Comparison of ENCODE assay signal across 11 cellular contexts in the genomic region with DNA sequence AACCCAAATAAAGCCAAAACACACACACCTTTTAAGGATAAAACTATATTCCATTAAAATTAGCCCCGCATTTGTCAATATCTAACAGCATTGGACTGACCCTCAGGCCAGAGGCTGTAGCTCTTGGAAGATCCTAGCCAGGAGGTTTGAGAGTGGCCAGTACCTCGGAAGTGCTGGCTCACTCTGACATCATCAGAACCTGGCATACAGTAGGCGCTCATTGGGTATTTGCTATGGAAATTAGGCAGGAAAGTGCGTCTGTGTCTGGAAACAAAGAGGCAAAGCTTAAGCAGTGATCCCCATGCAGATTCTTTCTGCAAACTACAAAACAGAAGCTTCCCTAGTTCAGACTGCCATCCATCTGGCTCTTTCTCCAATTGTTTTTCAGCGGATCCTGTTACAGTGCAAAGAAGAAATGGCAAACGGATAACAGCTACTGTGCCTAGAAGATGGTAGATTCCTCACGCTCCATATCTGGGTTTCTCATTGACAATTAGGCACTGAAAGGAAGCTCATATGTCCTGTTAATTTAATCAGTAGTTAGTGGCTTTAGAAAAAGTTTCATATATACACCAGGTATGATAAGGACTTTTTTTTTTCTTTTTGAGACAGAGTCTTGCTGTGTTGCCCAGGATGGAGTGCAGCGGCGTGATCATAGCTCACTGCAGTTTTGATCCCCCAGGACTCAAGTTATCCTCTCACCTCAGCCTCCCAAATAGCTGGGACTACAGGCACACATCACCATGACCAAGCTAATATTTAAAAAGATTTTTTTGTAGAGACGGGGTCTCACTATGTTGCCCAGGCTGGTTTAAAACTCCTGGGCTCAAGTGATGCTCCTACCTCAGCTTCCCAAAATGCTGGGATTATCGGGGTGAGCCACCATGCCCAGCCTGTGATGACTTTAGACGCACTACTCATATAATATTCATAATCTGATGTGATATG. TPM values are rescaled to one million over a fixed set of nuclear protein-coding genes. Genes with fewer than 3 reads are reported as not detected.
DNase-seq lines count a peak whose midpoint lies in the region; ATAC-seq and TF ChIP-seq lines count a peak whose summit lies in the region.
"Had no signal": no experiment of that assay in that cellular context is flagged by ENCODE, and none has a peak within 500 bp of the region (broad histone marks: within the 10 kb centered on the region; RNA-seq: fewer than 3 reads in every experiment).

No MANE protein-coding gene starts in this region.

- H3K9me3 ChIP-seq in CD4-positive, alpha-beta T cell (ENCODE audit: control insufficient read depth, low read length) = no peaks in the 10 kb centered on the region
- H3K9me3 ChIP-seq: upper lobe of left lung had no signal

- DNase-seq in CD4-positive, alpha-beta T cell = no peak
- DNase-seq in HFF-Myc (ENCODE audit: extremely low read depth, low read depth) (no peak), naive B cell (no peak), GF-D8 (lab: John Stamatoyannopoulos, UW) (no peak), NCI-H524 (lab: John Stamatoyannopoulos, UW) (no peak), inferior parietal cortex (ENCODE audit: extremely low spot score) (no peak)
- DNase-seq in activated naive CD4-positive, alpha-beta T cell treated with anti-CD3 and anti-CD28 coated beads, Interleukin-2, amount 50 U/mL, for 72 hours (ENCODE audit: low spot score in 2 of 2) = no peak
- DNase-seq: NCI-H1092 treated with DMSO at 0.1 percent for 48 hours, NCI-H82, upper lobe of left lung had no signal

- H3K27me3 Mint-ChIP-seq in CD4-positive, alpha-beta T cell = no peaks in the 10 kb centered on the region
- peaks cover 22 to 30% (median 28%) of the 10 kb centered on the region in 3 donors for H3K27me3 Mint-ChIP-seq in naive B cell

- peak overlapping the region; percentile 87 for H3K4me3 ChIP-seq in HFF-Myc (replicated peaks; ENCODE audit: low read depth, low read length)

- peak overlapping the region; percentile 94 for H3K4me3 Mint-ChIP-seq in CD4-positive, alpha-beta T cell
- H3K4me3 Mint-ChIP-seq in naive B cell = peak overlapping the region in 5 of 8 donors; percentile 26 to 85 (median 62)

- H3K27me3 ChIP-seq in CD4-positive, alpha-beta T cell (ENCODE audit: control insufficient read depth, insufficient read depth, low read length) = no peaks in the 10 kb centered on the region

- no peaks in the 10 kb centered on the region for H3K9me3 Mint-ChIP-seq in CD4-positive, alpha-beta T cell
- H3K9me3 Mint-ChIP-seq in activated naive CD4-positive, alpha-beta T cell treated with anti-CD3 and anti-CD28 coated beads, Interleukin-2, amount 50 U/mL, for 72 hours = no peaks in the 10 kb centered on the region
- no peaks in the 10 kb centered on the region for H3K9me3 Mint-ChIP-seq in naive B cell

- peak overlapping the region; percentile 94 for H3K27ac Mint-ChIP-seq in CD4-positive, alpha-beta T cell
- H3K27ac Mint-ChIP-seq in activated naive CD4-positive, alpha-beta T cell treated with anti-CD3 and anti-CD28 coated beads, Interleukin-2, amount 50 U/mL, for 72 hours = peak overlapping the region; percentile 98 to 99
- no peak overlapping the region for H3K27ac Mint-ChIP-seq in naive B cell

- H3K36me3 Mint-ChIP-seq in CD4-positive, alpha-beta T cell (ENCODE audit: low read depth) = peaks cover 81% of the 10 kb centered on the region
- peaks cover 56 to 86% of the 10 kb centered on the region in 2 donors for H3K36me3 Mint-ChIP-seq in activated naive CD4-positive, alpha-beta T cell treated with anti-CD3 and anti-CD28 coated beads, Interleukin-2, amount 50 U/mL, for 72 hours
- peaks cover 0 to 4% of the 10 kb centered on the region in 2 donors for H3K36me3 Mint-ChIP-seq in naive B cell

- CTCF ChIA-PET in CD4-positive, alpha-beta T cell (lab: Charles Lee) = interaction anchor here (0.5 to 5.0 kb wide), 10 partner anchors 9 to 135 kb away, joined by 3 to 55 read pairs (median 4); no protein-coding TSS in a partner anchor

- no peak for TF ChIP-seq CTCF in CD4-positive, alpha-beta T cell (IDR thresholded peaks at IDR 0.05)
- TF ChIP-seq CTCF in HFF-Myc (IDR thresholded peaks at IDR 0.05; ENCODE audit: low read depth, low read length, missing control alignments) = no peak

- peak overlapping the region; percentile 93 for H3K27ac ChIP-seq in CD4-positive, alpha-beta T cell (ENCODE audit: low read depth, low read length)

- intact Hi-C loops in CD4-positive, alpha-beta T cell (cut with DNase I, micrococcal nuclease) = loop anchor here (1.0 to 5.0 kb wide), 4 partner anchors 19 to 87 kb away; no protein-coding TSS in a partner anchor

- no peak for ATAC-seq in CD4-positive, alpha-beta T cell (ENCODE audit: poor library complexity)
- peak in 1 of 2 donors; percentile 36 for ATAC-seq in activated naive CD4-positive, alpha-beta T cell treated with anti-CD3 and anti-CD28 coated beads, Interleukin-2, amount 50 U/mL, for 72 hours
- no peak for ATAC-seq in naive B cell (ENCODE audit: low read depth in 2 of 2)
- no peak for ATAC-seq in HG02852 (IDR thresholded peaks at IDR 0.05; ENCODE audit: unreplicated experiment)

- POLR2A ChIA-PET in CD4-positive, alpha-beta T cell (lab: Charles Lee) = interaction anchor here (0.5 to 8.8 kb wide), 19 partner anchors 8 to 416 kb away, joined by 3 to 104 read pairs (median 6); no protein-coding TSS in a partner anchor

- H3K4me1 Mint-ChIP-seq in CD4-positive, alpha-beta T cell (ENCODE audit: low read depth) = peaks cover 83% of the 10 kb centered on the region
- peaks cover 13 to 28% (median 16%) of the 10 kb centered on the region in 3 donors for H3K4me1 Mint-ChIP-seq in naive B cell

RNA-seq across cellular contexts. Expression of a gene that starts 1.9 kb away (rescaled TPM):
- 10 to 100 TPM; 43.4 to 43.9 TPM for total RNA-seq in CD4-positive, alpha-beta T cell
- total RNA-seq in activated naive CD4-positive, alpha-beta T cell treated with anti-CD3 and anti-CD28 coated beads, Interleukin-2, amount 50 U/mL, for 72 hours = 10 to 100 TPM; 27.5 to 48.4 TPM
- under 1 TPM in 4 of 6 donors, not detected in 2; 0.08 to 0.35 (median 0.17) TPM for polyA plus RNA-seq in naive B cell (ENCODE audit: low read depth in 6 of 6)

Comparison
In these comparisons a context has a peak if more than half of its experiments do, and no peak if none do; other contexts are left out.
1. H3K27ac Mint-ChIP-seq: peak in CD4-positive, alpha-beta T cell (single experiment) and activated naive CD4-positive, alpha-beta T cell treated with anti-CD3 and anti-CD28 coated beads, Interleukin-2, amount 50 U/mL, for 72 hours (2 of 2); none in naive B cell (0 of 6).